ENCODE assay signal across 16 cellular contexts in genomic region chr14:95722525-95723190, GRCh38. TPM values are rescaled to one million over a fixed set of nuclear protein-coding genes. Genes with fewer than 3 reads are reported as not detected.
"Had no signal": no experiment of that assay in that cellular context is flagged by ENCODE, and none has a peak within 500 bp of the region (broad histone marks: within the 10 kb centered on the region; RNA-seq: fewer than 3 reads in every experiment).

No MANE protein-coding gene starts in this region.

- H3K4me3 ChIP-seq: body of pancreas, hepatocyte, lower lobe of right lung, sigmoid colon had no signal

- H3K4me1 Mint-ChIP-seq: activated CD4-positive, alpha-beta T cell treated with anti-CD3 and anti-CD28 coated beads, Interleukin-2, amount 10 ng/mL, durations not matched to agents 24 days and 14 days had no signal

- FAIRE-seq: colon had no signal

- H3K4me2 ChIP-seq: hepatocyte had no signal

- H3K27ac ChIP-seq: body of pancreas, hepatocyte, lower lobe of right lung, sigmoid colon had no signal

- H3K27me3 ChIP-seq: body of pancreas, hepatocyte had no signal

- ATAC-seq: activated CD8-positive, alpha-beta T cell treated with anti-CD3 and anti-CD28 coated beads for 36 hours; body of pancreas; esophagus mucosa; lower lobe of right lung; natural killer cell treated with Interleukin-12 subunit alpha and Interleukin-12 subunit beta and Interleukin-15 and Interleukin-18, amount 100 ng/mL, for 72 hours had no signal

- H3K4me1 ChIP-seq: lower lobe of right lung, sigmoid colon had no signal

- H3K36me3 ChIP-seq: lower lobe of right lung, sigmoid colon had no signal

- H3K4me3 Mint-ChIP-seq: activated CD4-positive, alpha-beta T cell treated with anti-CD3 and anti-CD28 coated beads, Interleukin-2, amount 10 ng/mL, durations not matched to agents 24 days and 14 days; activated CD8-positive, alpha-beta T cell treated with anti-CD3 and anti-CD28 coated beads for 36 hours; activated naive CD4-positive, alpha-beta T cell treated with anti-CD3 and anti-CD28 coated beads for 36 hours; activated T-cell treated with anti-CD3 and anti-CD28 coated beads, Interleukin-2, amount 50 U/mL, for 24 hours; natural killer cell treated with Interleukin-12 subunit alpha and Interleukin-12 subunit beta and Interleukin-15 and Interleukin-18, amount 100 ng/mL, for 72 hours had no signal

- H2AFZ ChIP-seq: hepatocyte had no signal

- H3K79me2 ChIP-seq: hepatocyte had no signal

- H3K27ac Mint-ChIP-seq: activated CD4-positive, alpha-beta T cell treated with anti-CD3 and anti-CD28 coated beads, Interleukin-2, amount 10 ng/mL, durations not matched to agents 24 days and 14 days; activated CD8-positive, alpha-beta T cell treated with anti-CD3 and anti-CD28 coated beads for 36 hours; activated naive CD4-positive, alpha-beta T cell treated with anti-CD3 and anti-CD28 coated beads for 36 hours; activated T-cell treated with anti-CD3 and anti-CD28 coated beads, Interleukin-2, amount 50 U/mL, for 24 hours; natural killer cell treated with Interleukin-12 subunit alpha and Interleukin-12 subunit beta and Interleukin-15 and Interleukin-18, amount 100 ng/mL, for 72 hours had no signal

- DNase-seq: activated CD4-positive, alpha-beta T cell treated with anti-CD3 and anti-CD28 coated beads, Interleukin-2, amount 10 ng/mL, durations not matched to agents 24 days and 14 days; activated CD4-positive, CD25-positive, alpha-beta regulatory T cell; activated CD8-positive, alpha-beta T cell treated with anti-CD3 and anti-CD28 coated beads for 36 hours; activated naive CD4-positive, alpha-beta T cell treated with anti-CD3 and anti-CD28 coated beads for 36 hours; activated T-cell treated with anti-CD3 and anti-CD28 coated beads, Interleukin-2, amount 50 U/mL, for 24 hours; body of pancreas; central memory CD4-positive, alpha-beta T cell; lower lobe of right lung; sigmoid colon; stimulated activated CD4-positive, alpha-beta T cell treated with anti-CD3 and anti-CD28 coated beads, Interleukin-4, amount 100 ng/mL, for 4 hours; stimulated activated naive CD4-positive, alpha-beta T cell had no signal

- H3K9me3 Mint-ChIP-seq: activated CD4-positive, alpha-beta T cell treated with anti-CD3 and anti-CD28 coated beads, Interleukin-2, amount 10 ng/mL, durations not matched to agents 24 days and 14 days had no signal

RNA-seq across cellular contexts. Expression of gene TCL1A, which starts 8.7 kb away (rescaled TPM):
- total RNA-seq: activated CD4-positive, alpha-beta T cell treated with anti-CD3 and anti-CD28 coated beads, Interleukin-2, amount 10 ng/mL, durations not matched to agents 24 days and 14 days; activated naive CD4-positive, alpha-beta T cell treated with anti-CD3 and anti-CD28 coated beads for 36 hours; body of pancreas; hepatocyte; lower lobe of right lung; sigmoid colon; ureter had no signal
- polyA plus RNA-seq: hepatocyte had no signal

RNA-seq across cellular contexts. Expression of gene TCL1B, which starts 36.4 kb away (rescaled TPM):
- total RNA-seq: activated CD4-positive, alpha-beta T cell treated with anti-CD3 and anti-CD28 coated beads, Interleukin-2, amount 10 ng/mL, durations not matched to agents 24 days and 14 days; activated CD8-positive, alpha-beta T cell treated with anti-CD3 and anti-CD28 coated beads for 36 hours; activated naive CD4-positive, alpha-beta T cell treated with anti-CD3 and anti-CD28 coated beads for 36 hours; body of pancreas; esophagus mucosa; lower lobe of right lung; natural killer cell treated with Interleukin-12 subunit alpha and Interleukin-12 subunit beta and Interleukin-15 and Interleukin-18, amount 100 ng/mL, for 72 hours; sigmoid colon; ureter had no signal
- polyA plus RNA-seq: hepatocyte had no signal
